10 cellular contexts compared by ENCODE assay signal in the genomic region with DNA sequence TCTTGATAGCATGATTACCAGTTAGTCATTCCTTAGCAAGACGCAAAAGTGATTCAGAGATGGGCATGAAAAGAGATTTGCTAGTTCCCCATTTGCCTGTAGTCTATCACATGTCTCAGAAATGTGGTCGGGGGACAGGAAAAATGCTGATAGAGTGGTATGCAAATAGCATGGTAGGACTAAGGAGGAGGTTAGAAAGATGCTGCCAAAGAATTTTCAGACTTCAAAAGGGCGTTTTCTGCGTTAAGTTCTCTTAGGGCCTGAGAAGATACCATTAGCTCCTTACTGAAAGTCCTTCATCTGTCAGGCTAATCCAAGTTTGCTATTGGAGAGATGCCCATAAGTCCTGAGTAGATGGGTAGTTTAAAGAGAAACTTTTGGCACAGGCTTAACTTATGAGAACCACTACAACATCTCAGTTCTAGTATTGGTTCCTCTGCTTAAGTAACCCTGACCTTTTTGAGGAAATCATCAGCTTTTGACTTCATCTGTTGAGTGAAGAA. TPM values are rescaled to one million over a fixed set of nuclear protein-coding genes. Genes with fewer than 3 reads are reported as not detected.
A peak's percentile ranks its signal among the peaks of the same experiment; 100 is the strongest.
DNase-seq lines count a peak whose midpoint lies in the region; ATAC-seq and TF ChIP-seq lines count a peak whose summit lies in the region.
"Had no signal": no experiment of that assay in that cellular context is flagged by ENCODE, and none has a peak within 500 bp of the region (broad histone marks: within the 10 kb centered on the region; RNA-seq: fewer than 3 reads in every experiment).

No MANE protein-coding gene starts in this region.

- H3K27ac ChIP-seq in right atrium auricular region: peak overlapping the region; percentile 84 to 97
- H3K27ac ChIP-seq in foreskin keratinocyte: peak overlapping the region; percentile 56
- peak overlapping the region; percentile 79 to 100 for H3K27ac ChIP-seq in aorta (ENCODE audit: low read depth in 1 of 2, low read length in 2 of 2)

- intact Hi-C loops in Right ventricle myocardium superior (cut with DNase I): loop anchor here (10.0 kb wide), 1 partner anchor 53 kb away; no protein-coding TSS in a partner anchor
- intact Hi-C loops in aorta (cut with DNase I): loop anchor here (2.0 to 10.0 kb wide), 9 partner anchors 40 to 383 kb away; no protein-coding TSS in a partner anchor

- 1 to 6% methylated on average over 4 of the region's 4 CpGs for WGBS in aorta, 2 donors

- H3K36me3 ChIP-seq in right atrium auricular region (peaks cover 50% of the 10 kb centered on the region), aorta (ENCODE audit: control insufficient read depth in 1 of 2, insufficient read depth in 2 of 2, low read length in 1 of 2) (no peaks in the 10 kb centered on the region)

- no peak for ATAC-seq in Right ventricle myocardium superior (ENCODE audit: poor library complexity)
- peak; percentile 82 for ATAC-seq in HG03460 (IDR thresholded peaks at IDR 0.05; ENCODE audit: unreplicated experiment)
- no peak for ATAC-seq in foreskin keratinocyte
- no peak for ATAC-seq in aorta (ENCODE audit: low FRiP score)
- ATAC-seq: activated T-cell treated with anti-CD3 and anti-CD28 coated beads, Interleukin-2, amount 50 U/mL, for 4 hours; CD8-positive, alpha-beta T cell had no signal

- DNase-seq in right atrium auricular region (ENCODE audit: low spot score): no peak
- no peak for DNase-seq in Right ventricle myocardium superior
- DNase-seq in foreskin keratinocyte: peak in 1 of 2 donors; percentile 49
- DNase-seq in aorta: no peak
- DNase-seq in HuH-7 (ENCODE audit: low spot score): no peak
- no peak for DNase-seq in NCI-H524 treated with DMSO at 0.1 percent for 48 hours (lab: John Stamatoyannopoulos, UW)
- DNase-seq in activated CD4-positive, alpha-beta T cell treated with anti-CD3 and anti-CD28 coated beads, Interleukin-2, amount 50 U/mL, for 1 hour: no peak
- DNase-seq: activated T-cell treated with anti-CD3 and anti-CD28 coated beads, Interleukin-2, amount 50 U/mL, for 4 hours; CD8-positive, alpha-beta T cell had no signal

- peak overlapping the region; percentile 61 to 67 for H3K4me3 ChIP-seq in right atrium auricular region
- peak overlapping the region; percentile 99 to 100 for H3K4me3 ChIP-seq in aorta (ENCODE audit: low read length in 2 of 2)

- H3K27me3 ChIP-seq in right atrium auricular region (no peaks in the 10 kb centered on the region), foreskin keratinocyte (no peaks in the 10 kb centered on the region), aorta (ENCODE audit: control insufficient read depth in 1 of 2, insufficient read depth in 2 of 2, low read length in 1 of 2) (no peaks in the 10 kb centered on the region)

- H3K9me3 ChIP-seq in right atrium auricular region (no peaks in the 10 kb centered on the region), aorta (ENCODE audit: control insufficient read depth, low read length) (no peaks in the 10 kb centered on the region)

- H3K4me1 ChIP-seq in right atrium auricular region (peaks cover 0 to 80% of the 10 kb centered on the region in 2 donors), foreskin keratinocyte (peaks cover 22% of the 10 kb centered on the region), aorta (ENCODE audit: control insufficient read depth in 1 of 2, insufficient read depth in 2 of 2, low read length in 2 of 2) (peaks cover 6 to 19% of the 10 kb centered on the region in 2 donors)

- TF ChIP-seq CTCF in right atrium auricular region (IDR thresholded peaks at IDR 0.05) (no peak), foreskin keratinocyte (conservative IDR thresholded peaks at IDR 0.05) (no peak)

RNA-seq across cellular contexts. Expression of a gene that starts 2.7 kb away (rescaled TPM):
- total RNA-seq in right atrium auricular region (100 to 1,000 TPM; 119 to 157 TPM), Right ventricle myocardium superior (86.1 TPM), foreskin keratinocyte (176 and 183 TPM in 2 replicates), aorta (1,000 to 10,000 TPM; 1,102 to 1,700 TPM)
- polyA plus RNA-seq in foreskin keratinocyte (64.0 and 74.8 TPM in 2 replicates), aorta (1,000 to 10,000 TPM in 1 of 2 donors, 100 to 1,000 TPM in 1; 658 to 1,235 TPM)
- total RNA-seq: CD8-positive, alpha-beta T cell had no signal
